In the genomic region with DNA sequence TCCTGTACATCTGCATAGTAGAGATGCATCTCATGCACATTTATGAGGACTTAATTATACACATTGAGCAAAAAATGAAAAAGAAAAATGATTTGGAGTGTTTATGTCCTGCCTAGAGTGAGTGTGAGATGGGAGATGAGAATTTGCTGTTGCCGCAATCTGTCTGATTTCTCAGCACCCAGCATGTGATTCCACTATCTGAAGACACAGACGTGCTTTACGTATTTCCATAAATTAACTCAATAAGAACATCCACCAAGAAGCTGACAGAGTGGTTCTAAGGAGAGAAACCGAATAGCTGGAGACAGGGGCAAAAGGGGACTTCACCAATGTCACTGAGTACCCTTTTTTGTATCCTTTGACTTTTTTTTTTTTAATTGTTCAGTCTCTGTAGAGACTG, we compare ENCODE assay signal across 32 cellular contexts.
"Had no signal": no experiment of that assay in that cellular context is flagged by ENCODE, and none has a peak within 500 bp of the region (broad histone marks: within the 10 kb centered on the region; RNA-seq: fewer than 3 reads in every experiment).

No MANE protein-coding gene starts in this region.

- H3K4me1 Mint-ChIP-seq: activated CD4-positive, alpha-beta T cell treated with anti-CD3 and anti-CD28 coated beads, Interleukin-2, amount 10 ng/mL, durations not matched to agents 7 days and 5 days; activated naive CD4-positive, alpha-beta T cell treated with anti-CD3 and anti-CD28 coated beads, Interleukin-2, amount 50 U/mL, for 24 hours; T-helper 17 cell had no signal

- H3K4me1 ChIP-seq: breast epithelium had no signal

- H3K4me3 ChIP-seq: body of pancreas, breast epithelium, cardiac muscle cell, coronary artery, dorsolateral prefrontal cortex, esophagus squamous epithelium, gastroesophageal sphincter, heart right ventricle, hepatocyte had no signal

- H3K9me3 Mint-ChIP-seq: activated CD4-positive, alpha-beta memory T cell treated with anti-CD3 and anti-CD28 coated beads, Interleukin-2, amount 10 ng/mL, durations not matched to agents 7 days and 5 days; activated CD4-positive, alpha-beta T cell treated with anti-CD3 and anti-CD28 coated beads, Interleukin-2, amount 10 ng/mL, durations not matched to agents 7 days and 5 days; activated naive CD4-positive, alpha-beta T cell treated with anti-CD3 and anti-CD28 coated beads for 36 hours; activated naive CD4-positive, alpha-beta T cell treated with anti-CD3 and anti-CD28 coated beads, Interleukin-2, amount 50 U/mL, for 24 hours; activated T-cell treated with anti-CD3 and anti-CD28 coated beads, Interleukin-2, amount 50 U/mL, for 4 hours; activated T-helper 1 cell treated with anti-CD3 and anti-CD28 coated beads, Interleukin-12 subunit alpha, Interleukin-12 subunit beta, Interleukin-2, Interleukin-4 antibody, amounts not matched to agents 30 ng/mL and 10 ng/mL and 1 ng/mL, durations not matched to agents 14 hours and 24 hours and 36 hours; activated T-helper 2 cell treated with anti-CD3 and anti-CD28 coated beads, Interferon-gamma antibody, Interleukin-2, Interleukin-4, amounts not matched to agents 10 μg/mL and 5 μg/mL and 100 μg/mL, durations not matched to agents 14 hours and 24 hours and 36 hours; dendritic cell treated with granulocyte-macrophage colony-stimulating factor and Interleukin-4, amounts not matched to agents 40 ng/mL and 50 ng/mL, for 4 days; T-helper 2 cell treated with Interferon-gamma antibody and Interleukin-4, amounts not matched to agents 5 μg/mL and 100 μg/mL, for 36 hours had no signal

- H3K27ac Mint-ChIP-seq: activated CD4-positive, alpha-beta memory T cell treated with anti-CD3 and anti-CD28 coated beads, Interleukin-2, amount 10 ng/mL, durations not matched to agents 7 days and 5 days; activated CD4-positive, alpha-beta T cell treated with anti-CD3 and anti-CD28 coated beads, Interleukin-2, amount 10 ng/mL, durations not matched to agents 7 days and 5 days; activated naive CD4-positive, alpha-beta T cell treated with anti-CD3 and anti-CD28 coated beads for 36 hours; activated naive CD4-positive, alpha-beta T cell treated with anti-CD3 and anti-CD28 coated beads, Interleukin-2, amount 50 U/mL, for 24 hours; activated T-helper 2 cell treated with anti-CD3 and anti-CD28 coated beads, Interferon-gamma antibody, Interleukin-2, Interleukin-4, amounts not matched to agents 10 μg/mL and 5 μg/mL and 100 μg/mL, durations not matched to agents 14 hours and 24 hours and 36 hours; dendritic cell treated with granulocyte-macrophage colony-stimulating factor and Interleukin-4, amounts not matched to agents 40 ng/mL and 50 ng/mL, for 4 days; T-helper 17 cell; T-helper 2 cell treated with Interferon-gamma antibody and Interleukin-4, amounts not matched to agents 5 μg/mL and 100 μg/mL, for 36 hours had no signal

- H3K4me3 Mint-ChIP-seq: activated CD4-positive, alpha-beta memory T cell treated with anti-CD3 and anti-CD28 coated beads, Interleukin-2, amount 10 ng/mL, durations not matched to agents 7 days and 5 days; activated CD4-positive, alpha-beta T cell treated with anti-CD3 and anti-CD28 coated beads, Interleukin-2, amount 10 ng/mL, durations not matched to agents 7 days and 5 days; activated naive CD4-positive, alpha-beta T cell treated with anti-CD3 and anti-CD28 coated beads for 36 hours; activated naive CD4-positive, alpha-beta T cell treated with anti-CD3 and anti-CD28 coated beads, Interleukin-2, amount 50 U/mL, for 24 hours; activated T-cell treated with anti-CD3 and anti-CD28 coated beads, Interleukin-2, amount 50 U/mL, for 4 hours; activated T-helper 1 cell treated with anti-CD3 and anti-CD28 coated beads, Interleukin-12 subunit alpha, Interleukin-12 subunit beta, Interleukin-2, Interleukin-4 antibody, amounts not matched to agents 30 ng/mL and 10 ng/mL and 1 ng/mL, durations not matched to agents 14 hours and 24 hours and 36 hours; dendritic cell treated with granulocyte-macrophage colony-stimulating factor and Interleukin-4, amounts not matched to agents 40 ng/mL and 50 ng/mL, for 4 days; T-helper 17 cell; T-helper 2 cell treated with Interferon-gamma antibody and Interleukin-4, amounts not matched to agents 5 μg/mL and 100 μg/mL, for 36 hours had no signal

- H3K27me3 Mint-ChIP-seq: activated CD4-positive, alpha-beta memory T cell treated with anti-CD3 and anti-CD28 coated beads, Interleukin-2, amount 10 ng/mL, durations not matched to agents 7 days and 5 days; activated CD4-positive, alpha-beta T cell treated with anti-CD3 and anti-CD28 coated beads, Interleukin-2, amount 10 ng/mL, durations not matched to agents 7 days and 5 days; activated naive CD4-positive, alpha-beta T cell treated with anti-CD3 and anti-CD28 coated beads, Interleukin-2, amount 50 U/mL, for 24 hours; dendritic cell treated with granulocyte-macrophage colony-stimulating factor and Interleukin-4, amounts not matched to agents 40 ng/mL and 50 ng/mL, for 4 days; T-helper 17 cell had no signal

- H3K4me2 ChIP-seq: hepatocyte had no signal

- H3K27me3 ChIP-seq: body of pancreas, breast epithelium, cardiac muscle cell, dorsolateral prefrontal cortex, esophagus squamous epithelium, gastroesophageal sphincter, heart right ventricle, hepatocyte had no signal

- DNase-seq: activated CD4-positive, alpha-beta memory T cell treated with anti-CD3 and anti-CD28 coated beads, Interleukin-2, amount 10 ng/mL, durations not matched to agents 7 days and 5 days; activated CD4-positive, alpha-beta T cell treated with anti-CD3 and anti-CD28 coated beads for 1 hour; activated CD4-positive, alpha-beta T cell treated with anti-CD3 and anti-CD28 coated beads for 4 hours; activated CD4-positive, alpha-beta T cell treated with anti-CD3 and anti-CD28 coated beads, Interleukin-2, amount 10 ng/mL, durations not matched to agents 7 days and 5 days; activated CD4-positive, alpha-beta T cell treated with anti-CD3 and anti-CD28 coated beads, Interleukin-2, amount 50 U/mL, for 4 hours; activated CD8-positive, alpha-beta memory T cell treated with anti-CD3 and anti-CD28 coated beads, Interleukin-2, amount 50 U/mL, for 48 hours; activated effector memory CD4-positive, alpha-beta T cell treated with anti-CD3 and anti-CD28 coated beads, Interleukin-2, amount 50 U/mL, for 16 hours; activated naive CD4-positive, alpha-beta T cell treated with anti-CD3 and anti-CD28 coated beads for 36 hours; activated T-cell treated with anti-CD3 and anti-CD28 coated beads for 4 hours; activated T-cell treated with anti-CD3 and anti-CD28 coated beads, Interleukin-2, amount 50 U/mL, for 4 hours; amygdala; aorta; body of pancreas; central memory CD4-positive, alpha-beta T cell; dorsolateral prefrontal cortex; effector memory CD4-positive, alpha-beta T cell; esophagus squamous epithelium; foreskin melanocyte; heart right ventricle; T-helper 17 cell; T1000 had no signal

- H3K27ac ChIP-seq: body of pancreas, breast epithelium, cardiac muscle cell, coronary artery, epithelial cell of prostate, esophagus squamous epithelium, gastroesophageal sphincter, hepatocyte had no signal

- H3K36me3 ChIP-seq: breast epithelium had no signal

- H3K9me3 ChIP-seq: body of pancreas, breast epithelium, esophagus squamous epithelium, gastroesophageal sphincter, heart right ventricle had no signal

- H2AFZ ChIP-seq: hepatocyte had no signal

- ATAC-seq: activated T-cell treated with anti-CD3 and anti-CD28 coated beads, Interleukin-2, amount 50 U/mL, for 4 hours; body of pancreas; gastroesophageal sphincter; heart right ventricle; T-helper 17 cell had no signal
